Comparison of ENCODE assay signal across 2 cellular contexts in genomic region chr2:223930002-223930976, GRCh38.
TF ChIP-seq lines count a peak whose summit lies in the region.

No MANE protein-coding gene starts in this region.

TF ChIP-seq in K562, 482 proteins besides CTCF, POLR2A, EP300 and RAD21 (continued from another document and continues in another):
- TF ChIP-seq ZNF449 (CRISPR knock-in tag; IDR thresholded peaks at IDR 0.05) (no peak), SFPQ (IDR thresholded peaks at IDR 0.05; ENCODE audit: low read depth, low read length) (no peak), GTF3C2 (IDR thresholded peaks at IDR 0.05; ENCODE audit: borderline replicate concordance, extremely low read depth, insufficient read length) (no peak), ZFP36 (IDR thresholded peaks at IDR 0.05; ENCODE audit: low read depth, low read length, partially characterized antibody) (no peak), CREB3L1 (IDR thresholded peaks at IDR 0.05; ENCODE audit: borderline replicate concordance, low read depth) (peak; percentile 61; the same call in 1 of the 2 replicates), EP400 (IDR thresholded peaks at IDR 0.05) (no peak), NFIC (IDR thresholded peaks at IDR 0.05) (peak; percentile 56), ATF1 (CRISPR knock-in tag; IDR thresholded peaks at IDR 0.05) (no peak), ATF1 (tag; IDR thresholded peaks at IDR 0.05) (peak; percentile 84), NCOA1 (IDR thresholded peaks at IDR 0.05; ENCODE audit: low read depth) (no peak), ZBTB5 (IDR thresholded peaks at IDR 0.05) (no peak), NCOA2 (IDR thresholded peaks at IDR 0.05; ENCODE audit: partially characterized antibody in 2 of 2) (no peak), HINFP (tag; conservative IDR thresholded peaks at IDR 0.05; ENCODE audit: low read depth) (no peak), ZNF212 (CRISPR knock-in tag; IDR thresholded peaks at IDR 0.05) (no peak), FOSL1 (tag; conservative IDR thresholded peaks at IDR 0.05) (no peak), ZNF696 (CRISPR knock-in tag; conservative IDR thresholded peaks at IDR 0.05) (no peak)

TF ChIP-seq in HepG2, 621 proteins besides CTCF, POLR2A, EP300 and RAD21 (continued from another document and continues in another):
- peak; percentile 79; the same call in 1 of the 2 replicates for TF ChIP-seq ZBTB39 (CRISPR knock-in tag; IDR thresholded peaks at IDR 0.05)
- peak; percentile 55; the same call in 1 of the 2 replicates for TF ChIP-seq ZNF446 (CRISPR knock-in tag; IDR thresholded peaks at IDR 0.05)
- no peak for TF ChIP-seq SMYD3 (CRISPR knock-in tag; IDR thresholded peaks at IDR 0.05)
- no peak for TF ChIP-seq TBP (CRISPR knock-in tag; IDR thresholded peaks at IDR 0.05)
- TF ChIP-seq ZNF891 (CRISPR knock-in tag; IDR thresholded peaks at IDR 0.05) = peak; percentile 94
- TF ChIP-seq CHD2 (IDR thresholded peaks at IDR 0.05; ENCODE audit: low read depth, low read length) = 0 out of 2 replicates have a peak, but pooled peaks have one; percentile 2
- peak; percentile 96 for TF ChIP-seq XRCC5 (optimal IDR thresholded peaks at IDR 0.05; ENCODE audit: low read length)
- TF ChIP-seq ZNF709 (CRISPR knock-in tag; IDR thresholded peaks at IDR 0.05) = peak; percentile 75
- peak; percentile 83 for TF ChIP-seq SALL2 (CRISPR knock-in tag; IDR thresholded peaks at IDR 0.05)
- no peak for TF ChIP-seq NBN (conservative IDR thresholded peaks at IDR 0.05)
- TF ChIP-seq ZBTB4 (CRISPR knock-in tag; IDR thresholded peaks at IDR 0.05; ENCODE audit: borderline replicate concordance) = peak; percentile 95
- peak; percentile 68; the same call in 1 of the 2 replicates for TF ChIP-seq ZNF160 (CRISPR knock-in tag; IDR thresholded peaks at IDR 0.05)
- no peak; the same call in 1 of the 2 replicates for TF ChIP-seq ATF6 (CRISPR knock-in tag; conservative IDR thresholded peaks at IDR 0.05)
- peak; percentile 85 for TF ChIP-seq THRA (CRISPR knock-in tag; IDR thresholded peaks at IDR 0.05; ENCODE audit: borderline replicate concordance)
- no peak for TF ChIP-seq MTF1 (CRISPR knock-in tag; IDR thresholded peaks at IDR 0.05)
- TF ChIP-seq TARDBP (CRISPR knock-in tag; IDR thresholded peaks at IDR 0.05) = peak; percentile 76; the same call in 1 of the 2 replicates
- TF ChIP-seq ZNF225 (CRISPR knock-in tag; IDR thresholded peaks at IDR 0.05) = peak; percentile 68; the same call in 1 of the 2 replicates
- 0 out of 2 replicates have a peak, but pooled peaks have one; percentile 44 for TF ChIP-seq ZNF550 (CRISPR knock-in tag; IDR thresholded peaks at IDR 0.05; ENCODE audit: borderline replicate concordance)
- TF ChIP-seq ATM (IDR thresholded peaks at IDR 0.05; ENCODE audit: borderline replicate concordance) = no peak
- TF ChIP-seq ZFP41 (CRISPR knock-in tag; IDR thresholded peaks at IDR 0.05; ENCODE audit: borderline replicate concordance) = no peak
- peak; percentile 50; the same call in 1 of the 2 replicates for TF ChIP-seq ZNF790 (CRISPR knock-in tag; IDR thresholded peaks at IDR 0.05; ENCODE audit: borderline replicate concordance)
- peak; percentile 70 for TF ChIP-seq ZNF629 (CRISPR knock-in tag; conservative IDR thresholded peaks at IDR 0.05)
- peak; percentile 41; the same call in 1 of the 2 replicates for TF ChIP-seq HNF4A (CRISPR knock-in tag; IDR thresholded peaks at IDR 0.05)
- TF ChIP-seq ZBTB40 (IDR thresholded peaks at IDR 0.05) = no peak
- TF ChIP-seq ZBTB40 (CRISPR knock-in tag; IDR thresholded peaks at IDR 0.05) = 0 out of 2 replicates have a peak, but pooled peaks have one; percentile 60
- peak; percentile 84 for TF ChIP-seq POLR2G (IDR thresholded peaks at IDR 0.05; ENCODE audit: low read depth, low read length)
- TF ChIP-seq EZH2 (conservative IDR thresholded peaks at IDR 0.05; ENCODE audit: low read depth, low read length) = no peak
- no peak for TF ChIP-seq SOX13 (IDR thresholded peaks at IDR 0.05)
- TF ChIP-seq SOX13 (CRISPR knock-in tag; conservative IDR thresholded peaks at IDR 0.05 in 1 of 2, IDR thresholded peaks at IDR 0.05 in 1 of 2) = peak in 1 of 2 experiments; percentile 46; a peak in 2 of 4 replicates
- no peak for TF ChIP-seq TRIM22 (IDR thresholded peaks at IDR 0.05)
- TF ChIP-seq DMAP1 (CRISPR knock-in tag; IDR thresholded peaks at IDR 0.05) = peak; percentile 95
- no peak for TF ChIP-seq MTA3 (CRISPR knock-in tag; IDR thresholded peaks at IDR 0.05)
- peak; percentile 69 for TF ChIP-seq THAP11 (CRISPR knock-in tag; IDR thresholded peaks at IDR 0.05)
